16 cellular contexts compared by ENCODE assay signal in the genomic region with DNA sequence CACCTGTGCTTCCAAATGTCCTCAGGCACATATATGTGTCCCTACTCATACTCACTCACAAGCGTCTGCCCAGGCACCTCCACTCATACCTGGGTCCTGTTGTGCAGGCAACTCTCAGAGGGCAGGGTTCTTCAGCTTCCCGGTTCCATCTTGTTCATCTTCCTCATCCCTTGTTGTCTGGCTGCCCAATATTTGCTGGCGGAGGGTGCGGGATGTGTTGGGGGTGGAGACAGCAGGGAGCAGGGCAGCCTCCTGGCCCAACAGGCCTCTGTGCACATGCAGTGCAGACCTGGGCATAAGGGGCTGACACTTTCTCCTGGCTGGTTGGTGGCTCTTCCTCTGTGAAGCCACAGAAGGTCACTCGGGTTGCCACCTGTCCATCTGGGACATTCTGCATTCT. TPM values are rescaled to one million over a fixed set of nuclear protein-coding genes. Genes with fewer than 3 reads are reported as not detected.
DNase-seq lines count a peak whose midpoint lies in the region; ATAC-seq and TF ChIP-seq lines count a peak whose summit lies in the region.
"Had no signal": no experiment of that assay in that cellular context is flagged by ENCODE, and none has a peak within 500 bp of the region (broad histone marks: within the 10 kb centered on the region; RNA-seq: fewer than 3 reads in every experiment).

No MANE protein-coding gene starts in this region.

- ATAC-seq in activated T-cell treated with anti-CD3 and anti-CD28 coated beads, Interleukin-2, amount 50 U/mL, for 4 hours: no peak
- ATAC-seq in GM18873 (IDR thresholded peaks at IDR 0.05; ENCODE audit: low FRiP score, unreplicated experiment): no peak
- ATAC-seq: activated T-cell treated with anti-CD3 and anti-CD28 coated beads, Interleukin-2, amount 50 U/mL, for 72 hours had no signal

- no peak overlapping the region for H3K27ac ChIP-seq in CD8-positive, alpha-beta memory T cell (ENCODE audit: low read depth, low read length)
- H3K27ac ChIP-seq in spleen (peak overlapping the region in 3 of 8 donors; percentile 77 to 93 (median 88)), stomach (no peak overlapping the region)
- H3K27ac ChIP-seq: adrenal gland had no signal

- POLR2A ChIA-PET in CD8-positive, alpha-beta memory T cell (lab: Charles Lee): no interaction called here

- H3K4me1 ChIP-seq in CD8-positive, alpha-beta memory T cell (ENCODE audit: insufficient read depth, low read length): peaks cover 40% of the 10 kb centered on the region
- H3K4me1 ChIP-seq in spleen (peaks cover 28 to 52% (median 43%) of the 10 kb centered on the region in 6 donors), stomach (peaks cover 0 to 38% (median 17%) of the 10 kb centered on the region in 4 donors)

- peak overlapping the region; percentile 47 for H3K27ac Mint-ChIP-seq in activated T-cell treated with anti-CD3 and anti-CD28 coated beads, Interleukin-2, amount 50 U/mL, for 24 hours
- peak overlapping the region; percentile 14 to 95 (median 91) for H3K27ac Mint-ChIP-seq in CD8-positive, alpha-beta memory T cell
- H3K27ac Mint-ChIP-seq in chondrocyte (ENCODE audit: unreplicated experiment): no peak overlapping the region

- CTCF ChIA-PET in CD8-positive, alpha-beta memory T cell (lab: Charles Lee): no interaction called here

- peaks cover 58% of the 10 kb centered on the region for H3K4me1 Mint-ChIP-seq in activated T-cell treated with anti-CD3 and anti-CD28 coated beads, Interleukin-2, amount 50 U/mL, for 24 hours (ENCODE audit: low read depth)
- peaks cover 49% of the 10 kb centered on the region for H3K4me1 Mint-ChIP-seq in activated T-cell treated with anti-CD3 and anti-CD28 coated beads, Interleukin-2, amount 50 U/mL, for 4 hours (ENCODE audit: low read depth)
- H3K4me1 Mint-ChIP-seq in CD8-positive, alpha-beta memory T cell: peaks cover 48 to 60% (median 58%) of the 10 kb centered on the region in 3 donors
- peaks cover 14% of the 10 kb centered on the region for H3K4me1 Mint-ChIP-seq in chondrocyte (ENCODE audit: low read depth)

- intact Hi-C loops in spleen (cut with DNase I; ENCODE audit: low total_unique reads) (no loop called here), stomach (cut with DNase I; ENCODE audit: low total_unique reads) (loop anchor here (10.0 kb wide), 1 partner anchor 224 kb away; no protein-coding TSS in a partner anchor)

- H3K4me3 Mint-ChIP-seq in activated T-cell treated with anti-CD3 and anti-CD28 coated beads, Interleukin-2, amount 50 U/mL, for 24 hours: no peak overlapping the region
- H3K4me3 Mint-ChIP-seq in activated T-cell treated with anti-CD3 and anti-CD28 coated beads, Interleukin-2, amount 50 U/mL, for 4 hours: no peak overlapping the region
- no peak overlapping the region for H3K4me3 Mint-ChIP-seq in CD8-positive, alpha-beta memory T cell
- H3K4me3 Mint-ChIP-seq in chondrocyte (ENCODE audit: unreplicated experiment): no peak overlapping the region

- H3K27me3 ChIP-seq in CD8-positive, alpha-beta memory T cell (ENCODE audit: insufficient read depth, low read length, poor library complexity, severe bottlenecking): no peaks in the 10 kb centered on the region
- H3K27me3 ChIP-seq in spleen (replicated peaks in 1 of 7) (no peaks in the 10 kb centered on the region), stomach (peaks cover 0 to 3% (median 0%) of the 10 kb centered on the region in 3 donors)
- H3K27me3 ChIP-seq: adrenal gland had no signal

- 77 to 91% (median 88%) methylated on average over 4 to 5 of the region's 5 CpGs for WGBS in spleen, 5 donors
- WGBS in stomach, 5 donors: 72 to 100% (median 85%) methylated on average over 2 to 5 of the region's 5 CpGs

- no peak overlapping the region for H3K4me3 ChIP-seq in CD8-positive, alpha-beta memory T cell (ENCODE audit: low read length)
- H3K4me3 ChIP-seq in spleen: no peak overlapping the region
- no peak overlapping the region for H3K4me3 ChIP-seq in stomach
- H3K4me3 ChIP-seq: adrenal gland had no signal

- no peaks in the 10 kb centered on the region for H3K9me3 Mint-ChIP-seq in activated T-cell treated with anti-CD3 and anti-CD28 coated beads, Interleukin-2, amount 50 U/mL, for 24 hours
- H3K9me3 Mint-ChIP-seq in activated T-cell treated with anti-CD3 and anti-CD28 coated beads, Interleukin-2, amount 50 U/mL, for 4 hours: no peaks in the 10 kb centered on the region
- no peaks in the 10 kb centered on the region for H3K9me3 Mint-ChIP-seq in CD8-positive, alpha-beta memory T cell
- H3K9me3 Mint-ChIP-seq in chondrocyte (ENCODE audit: low read depth): peaks cover 5% of the 10 kb centered on the region
- H3K9me3 Mint-ChIP-seq: activated T-cell treated with anti-CD3 and anti-CD28 coated beads, Interleukin-2, amount 50 U/mL, for 72 hours had no signal

- no peak for TF ChIP-seq CTCF in chondrocyte (IDR thresholded peaks at IDR 0.05)
- TF ChIP-seq CTCF in spleen (IDR thresholded peaks at IDR 0.05 in 8 of 11, conservative IDR thresholded peaks at IDR 0.05 in 3 of 11): no peak
- TF ChIP-seq CTCF in stomach (IDR thresholded peaks at IDR 0.05): no peak

- no peak for TF ChIP-seq POLR2A in spleen (IDR thresholded peaks at IDR 0.05)
- TF ChIP-seq POLR2A in stomach (IDR thresholded peaks at IDR 0.05): no peak

- no peaks in the 10 kb centered on the region for H3K9me3 ChIP-seq in CD8-positive, alpha-beta memory T cell (ENCODE audit: low read length)
- H3K9me3 ChIP-seq in spleen (no peaks in the 10 kb centered on the region), stomach (no peaks in the 10 kb centered on the region)
- H3K9me3 ChIP-seq: adrenal gland had no signal

- TF ChIP-seq EP300 in stomach (IDR thresholded peaks at IDR 0.05): no peak

- H3K36me3 ChIP-seq in CD8-positive, alpha-beta memory T cell (ENCODE audit: insufficient read depth, low read length): no peaks in the 10 kb centered on the region
- H3K36me3 ChIP-seq in spleen (peaks cover 0 to 4% (median 0%) of the 10 kb centered on the region in 6 donors), stomach (no peaks in the 10 kb centered on the region)
- H3K36me3 ChIP-seq: adrenal gland had no signal

- DNase-seq in activated T-cell treated with anti-CD3 and anti-CD28 coated beads, Interleukin-2, amount 50 U/mL, for 24 hours: peak; percentile 25
- DNase-seq in activated T-cell treated with anti-CD3 and anti-CD28 coated beads, Interleukin-2, amount 50 U/mL, for 4 hours: no peak
- DNase-seq in CD8-positive, alpha-beta memory T cell: no peak
- peak; percentile 40 for DNase-seq in chondrocyte (ENCODE audit: low spot score)
- DNase-seq in spleen: peak; percentile 76
- DNase-seq in NCI-H128 (lab: John Stamatoyannopoulos, UW; ENCODE audit: unreplicated experiment): no peak
- DNase-seq in stomach: no peak
- DNase-seq: activated CD4-positive, alpha-beta T cell treated with anti-CD3 and anti-CD28 coated beads for 4 hours; activated T-cell treated with anti-CD3 and anti-CD28 coated beads, Interleukin-2, amount 50 U/mL, for 72 hours; adrenal gland; DND-41; KBM-7; NCI-H1694; NCI-H748 treated with DMSO at 0.1 percent for 48 hours; occipital lobe had no signal

- peaks cover 21% of the 10 kb centered on the region for H3K36me3 Mint-ChIP-seq in activated T-cell treated with anti-CD3 and anti-CD28 coated beads, Interleukin-2, amount 50 U/mL, for 24 hours (ENCODE audit: low read depth)
- no peaks in the 10 kb centered on the region for H3K36me3 Mint-ChIP-seq in activated T-cell treated with anti-CD3 and anti-CD28 coated beads, Interleukin-2, amount 50 U/mL, for 4 hours (ENCODE audit: insufficient read depth)
- H3K36me3 Mint-ChIP-seq in CD8-positive, alpha-beta memory T cell: peaks cover 0 to 4% (median 0%) of the 10 kb centered on the region in 3 donors
- no peaks in the 10 kb centered on the region for H3K36me3 Mint-ChIP-seq in chondrocyte (ENCODE audit: low read depth)

- no peaks in the 10 kb centered on the region for H3K27me3 Mint-ChIP-seq in activated T-cell treated with anti-CD3 and anti-CD28 coated beads, Interleukin-2, amount 50 U/mL, for 24 hours
- no peaks in the 10 kb centered on the region for H3K27me3 Mint-ChIP-seq in activated T-cell treated with anti-CD3 and anti-CD28 coated beads, Interleukin-2, amount 50 U/mL, for 4 hours (ENCODE audit: low read depth)
- peaks cover 0 to 2% of the 10 kb centered on the region in 2 donors for H3K27me3 Mint-ChIP-seq in CD8-positive, alpha-beta memory T cell
- H3K27me3 Mint-ChIP-seq in chondrocyte (ENCODE audit: low read depth): no peaks in the 10 kb centered on the region

RNA-seq across cellular contexts. Expression of a gene that starts 32.1 kb away (rescaled TPM):
- total RNA-seq in activated T-cell treated with anti-CD3 and anti-CD28 coated beads, Interleukin-2, amount 50 U/mL, for 4 hours: 10 to 100 TPM; 23.8 to 29.5 (median 26.7) TPM
- total RNA-seq in CD8-positive, alpha-beta memory T cell: 10 to 100 TPM; 34.1 to 34.8 TPM
- 65.2 TPM for polyA plus RNA-seq in CD8-positive, alpha-beta memory T cell
- total RNA-seq in chondrocyte (49.9 to 63.1 TPM (median 51.1 TPM) in 3 replicates), spleen (10 to 100 TPM; 15.7 to 46.7 (median 30.9) TPM), stomach (10 to 100 TPM in 2 of 5 donors, 1 to 10 TPM in 2, not detected in 1; 5.7 to 46.6 (median 13.2) TPM)
- polyA plus RNA-seq in spleen (10 to 100 TPM; 24.3 to 31.6 (median 27.9) TPM), stomach (10 to 100 TPM; 16.5 to 33.3 (median 30.8) TPM)

Comparison
In these comparisons a context has a peak if more than half of its experiments do, and no peak if none do; other contexts are left out.
1. DNase-seq: peak in activated T-cell treated with anti-CD3 and anti-CD28 coated beads, Interleukin-2, amount 50 U/mL, for 24 hours (single experiment), chondrocyte (single experiment) and spleen (single experiment); none in activated T-cell treated with anti-CD3 and anti-CD28 coated beads, Interleukin-2, amount 50 U/mL, for 4 hours (single experiment), CD8-positive, alpha-beta memory T cell (0 of 5), NCI-H128 (single experiment) and stomach (single experiment).